In the genomic region with DNA sequence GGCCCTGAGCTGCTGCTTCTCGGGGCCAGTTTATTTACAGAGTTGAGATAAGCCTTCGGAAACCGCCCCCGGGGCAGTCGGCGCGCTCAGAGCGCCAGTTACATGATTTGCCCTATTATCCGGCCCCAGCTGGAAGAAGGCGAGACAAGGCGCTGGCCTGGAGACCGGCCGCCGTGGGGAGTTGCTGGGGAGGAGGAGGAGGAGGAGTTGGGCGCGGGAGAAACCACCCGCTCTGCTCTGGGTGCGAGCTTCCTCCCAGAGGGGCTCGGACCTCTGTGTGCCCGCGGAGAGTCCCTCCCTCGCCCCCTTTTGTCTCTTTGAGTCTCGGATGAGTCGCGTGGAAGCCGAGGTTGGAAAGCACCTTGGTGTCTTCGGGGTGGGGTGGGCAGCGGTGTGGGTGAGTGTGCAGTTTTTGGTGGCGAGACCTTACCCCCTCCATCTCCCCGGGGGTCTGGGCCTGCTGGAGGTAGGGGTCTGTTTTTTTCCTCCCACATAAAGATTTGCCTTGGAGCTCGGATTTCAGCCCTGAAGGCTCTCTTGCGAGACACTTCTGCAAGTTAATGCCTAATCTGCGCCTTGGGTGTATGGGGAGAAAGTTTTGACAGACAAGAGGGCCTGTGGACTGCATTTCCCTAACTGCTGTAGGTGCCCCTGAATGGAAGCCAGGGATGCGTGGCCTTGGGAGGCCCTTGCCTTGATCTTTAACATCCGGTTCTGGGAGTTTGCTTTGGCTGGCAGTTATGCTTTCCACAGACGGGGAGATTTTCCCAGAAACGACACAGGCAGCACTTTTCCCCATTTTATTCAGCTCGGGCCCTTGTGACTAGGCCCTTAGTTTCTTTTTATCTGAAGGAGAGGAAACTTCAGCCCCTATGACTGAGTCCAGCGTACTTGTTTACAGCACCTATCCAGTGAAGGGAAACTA, we compare ENCODE assay signal across 8 cellular contexts.
DNase-seq lines count a peak whose midpoint lies in the region; ATAC-seq and TF ChIP-seq lines count a peak whose summit lies in the region.

No MANE protein-coding gene starts in this region.

- no peak for TF ChIP-seq CTCF in OCI-LY7 (conservative IDR thresholded peaks at IDR 0.05; ENCODE audit: low read length)

- H3K4me3 ChIP-seq in OCI-LY7 (ENCODE audit: low read depth, low read length, poor library complexity, severe bottlenecking) (peak overlapping the region; percentile 57), rectal smooth muscle tissue (ENCODE audit: low read length) (peak overlapping the region; percentile 74)

- peak; percentile 60 for DNase-seq in GM03348 (ENCODE audit: low spot score)
- DNase-seq in HEK293T (ENCODE audit: extremely low spot score), result peak; percentile 30
- DNase-seq in OCI-LY7 (ENCODE audit: low spot score), result no peak
- DNase-seq in activated naive CD8-positive, alpha-beta T cell treated with anti-CD3 and anti-CD28 coated beads for 36 hours, result peak; percentile 37
- DNase-seq in left ventricle myocardium superior, result peak; percentile 71
- DNase-seq in dedifferentiated amniotic fluid mesenchymal stem cell (ENCODE audit: extremely low spot score), result no peak
- DNase-seq in OCI-M2 (lab: John Stamatoyannopoulos, UW; ENCODE audit: unreplicated experiment), result no peak

- no peaks in the 10 kb centered on the region for H3K9me3 Mint-ChIP-seq in activated naive CD8-positive, alpha-beta T cell treated with anti-CD3 and anti-CD28 coated beads for 36 hours

- H3K4me3 Mint-ChIP-seq in activated naive CD8-positive, alpha-beta T cell treated with anti-CD3 and anti-CD28 coated beads for 36 hours, result no peak overlapping the region

- H3K79me2 ChIP-seq in OCI-LY7 (ENCODE audit: insufficient read depth, low read depth, low read length), result no peaks in the 10 kb centered on the region

- H3K27ac ChIP-seq in OCI-LY7 (ENCODE audit: low read depth, low read length, poor library complexity, severe bottlenecking) (no peak overlapping the region), rectal smooth muscle tissue (ENCODE audit: low read depth, low read length) (peak overlapping the region; percentile 91)

- peak overlapping the region; percentile 68 for H3K9ac ChIP-seq in rectal smooth muscle tissue (ENCODE audit: low read length)

- ATAC-seq in left ventricle myocardium superior, result peak; percentile 41

- peak overlapping the region; percentile 67 for H3K4me2 ChIP-seq in OCI-LY7 (ENCODE audit: low read length)

- H3K9me2 ChIP-seq in OCI-LY7 (ENCODE audit: insufficient read depth, low read length), result no peaks in the 10 kb centered on the region

- no TSS peak for BruUV-seq in OCI-LY7 (replicated peaks; lab: Mats Ljungman, UMichigan)

- no peaks in the 10 kb centered on the region; the same call in 1 of the 2 replicates for H4K20me1 ChIP-seq in OCI-LY7 (ENCODE audit: insufficient read depth, low read length)

- H3K9me3 ChIP-seq in OCI-LY7 (ENCODE audit: low read length), result no peaks in the 10 kb centered on the region

- peak overlapping the region; percentile 68 for H3K27ac Mint-ChIP-seq in activated naive CD8-positive, alpha-beta T cell treated with anti-CD3 and anti-CD28 coated beads for 36 hours

- intact Hi-C loops in OCI-LY7 (cut with micrococcal nuclease; ENCODE audit: unreplicated experiment) (no loop called here), left ventricle myocardium superior (cut with micrococcal nuclease) (loop anchor here (10.0 kb wide), 1 partner anchor 149 kb away; no protein-coding TSS in a partner anchor)

- H2AFZ ChIP-seq in OCI-LY7 (ENCODE audit: low read length), result peak overlapping the region; percentile 6; the same call in 1 of the 2 replicates

- no peaks in the 10 kb centered on the region for H3K27me3 ChIP-seq in rectal smooth muscle tissue (ENCODE audit: control insufficient read depth, insufficient read depth, low read length)

- peaks cover 40% of the 10 kb centered on the region for H3K4me1 Mint-ChIP-seq in activated naive CD8-positive, alpha-beta T cell treated with anti-CD3 and anti-CD28 coated beads for 36 hours

- H3K4me1 ChIP-seq in OCI-LY7 (ENCODE audit: insufficient read depth, low read length, poor library complexity, severe bottlenecking) (peaks cover 33% of the 10 kb centered on the region), rectal smooth muscle tissue (ENCODE audit: control insufficient read depth, insufficient read depth, low read length) (peaks cover 51% of the 10 kb centered on the region)

- CTCF ChIA-PET in HEK293T (lab: Yijun Ruan, JAX), result interaction anchor here (0.5 to 2.7 kb wide), 8 partner anchors 8 to 433 kb away, joined by 3 to 17 read pairs (median 6); no protein-coding TSS in a partner anchor
- CTCF ChIA-PET in OCI-LY7 (lab: Charles Lee; ENCODE audit: unreplicated experiment), result no interaction called here

- H3K36me3 Mint-ChIP-seq in activated naive CD8-positive, alpha-beta T cell treated with anti-CD3 and anti-CD28 coated beads for 36 hours, result no peaks in the 10 kb centered on the region

- POLR2A ChIA-PET in HEK293T (lab: Yijun Ruan, JAX), result interaction anchor here (0.7 to 3.3 kb wide), 13 partner anchors 10 to 305 kb away, joined by 3 to 14 read pairs (median 4); a partner anchor contains a TSS
- POLR2A ChIA-PET in OCI-LY7 (lab: Charles Lee), result no interaction called here

- no peaks in the 10 kb centered on the region for H3K27me3 Mint-ChIP-seq in activated naive CD8-positive, alpha-beta T cell treated with anti-CD3 and anti-CD28 coated beads for 36 hours

- H3K36me3 ChIP-seq in OCI-LY7 (ENCODE audit: insufficient read depth, low read length), result no peaks in the 10 kb centered on the region
- no peaks in the 10 kb centered on the region for H3K36me3 ChIP-seq in rectal smooth muscle tissue (ENCODE audit: control insufficient read depth, insufficient read depth, low read length)

TF ChIP-seq in HEK293T, 16 proteins besides CTCF, POLR2A, EP300 and RAD21:
- TF ChIP-seq HDGF (IDR thresholded peaks at IDR 0.05; ENCODE audit: borderline replicate concordance) (no peak), ELF4 (IDR thresholded peaks at IDR 0.05) (no peak), SP1 (IDR thresholded peaks at IDR 0.05) (no peak), BHLHE40 (IDR thresholded peaks at IDR 0.05; ENCODE audit: borderline replicate concordance) (no peak), FOXA1 (IDR thresholded peaks at IDR 0.05) (no peak), CTBP1 (IDR thresholded peaks at IDR 0.05; ENCODE audit: borderline replicate concordance) (no peak)
- TF ChIP-seq, protein P1, sequence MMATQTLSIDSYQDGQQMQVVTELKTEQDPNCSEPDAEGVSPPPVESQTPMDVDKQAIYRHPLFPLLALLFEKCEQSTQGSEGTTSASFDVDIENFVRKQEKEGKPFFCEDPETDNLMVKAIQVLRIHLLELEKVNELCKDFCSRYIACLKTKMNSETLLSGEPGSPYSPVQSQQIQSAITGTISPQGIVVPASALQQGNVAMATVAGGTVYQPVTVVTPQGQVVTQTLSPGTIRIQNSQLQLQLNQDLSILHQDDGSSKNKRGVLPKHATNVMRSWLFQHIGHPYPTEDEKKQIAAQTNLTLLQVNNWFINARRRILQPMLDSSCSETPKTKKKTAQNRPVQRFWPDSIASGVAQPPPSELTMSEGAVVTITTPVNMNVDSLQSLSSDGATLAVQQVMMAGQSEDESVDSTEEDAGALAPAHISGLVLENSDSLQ (IDR thresholded peaks at IDR 0.05), result peak; percentile 20; the same call in 1 of the 2 replicates
TF ChIP-seq in HEK293T: peak in this region for 1.

Comparison
In these comparisons a context has a peak if more than half of its experiments do, and no peak if none do; other contexts are left out.
1. DNase-seq: peak in GM03348 (single experiment), HEK293T (single experiment), activated naive CD8-positive, alpha-beta T cell treated with anti-CD3 and anti-CD28 coated beads for 36 hours (single experiment) and left ventricle myocardium superior (single experiment); none in OCI-LY7 (single experiment), dedifferentiated amniotic fluid mesenchymal stem cell (single experiment) and OCI-M2 (single experiment).